In the genomic region with DNA sequence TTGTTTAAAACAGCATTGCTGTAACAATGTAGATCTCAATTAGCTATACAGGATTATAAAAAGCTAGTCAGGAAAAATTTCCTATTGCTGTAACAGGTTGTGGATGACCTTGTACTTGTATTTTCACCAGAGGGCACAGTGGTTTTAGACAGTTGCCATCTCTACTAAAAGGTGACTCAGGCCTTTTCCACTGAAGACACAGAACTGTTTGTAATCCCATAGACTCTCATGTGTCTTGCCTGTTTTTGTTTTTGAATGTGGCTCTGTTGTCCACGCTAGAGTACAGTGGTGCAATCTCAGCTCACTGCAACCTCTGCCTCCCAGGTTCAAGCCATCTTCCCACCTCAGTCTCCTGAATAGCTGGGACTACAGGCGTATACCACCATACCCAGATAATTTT, we compare ENCODE assay signal across 12 cellular contexts. TPM values are rescaled to one million over a fixed set of nuclear protein-coding genes. Genes with fewer than 3 reads are reported as not detected.
"Had no signal": no experiment of that assay in that cellular context is flagged by ENCODE, and none has a peak within 500 bp of the region (broad histone marks: within the 10 kb centered on the region; RNA-seq: fewer than 3 reads in every experiment).

No MANE protein-coding gene starts in this region.

- DNase-seq: activated CD4-positive, alpha-beta T cell treated with anti-CD3 and anti-CD28 coated beads, Interleukin-2, amount 50 U/mL, for 48 hours; activated naive CD4-positive, alpha-beta T cell treated with anti-CD3 and anti-CD28 coated beads, Interleukin-2, amount 10 ng/mL, durations not matched to agents 7 days and 5 days; activated T-cell treated with anti-CD3 and anti-CD28 coated beads, Interleukin-2, amount 50 U/mL, for 1 hour; colonic mucosa; esophagus squamous epithelium; foreskin fibroblast; kidney glomerular epithelial cell; sigmoid colon; stimulated activated CD4-positive, alpha-beta T cell treated with anti-CD3 and anti-CD28 coated beads, Interleukin-12 subunit alpha, Interleukin-12 subunit beta, amount 100 ng/mL, for 4 hours; stimulated activated CD4-positive, alpha-beta T cell treated with anti-CD3 and anti-CD28 coated beads, Interleukin-2, amount 100 ng/mL, for 24 hours; thyroid gland; WERI-Rb-1 had no signal

- H3K9me3 ChIP-seq: colonic mucosa, esophagus squamous epithelium, sigmoid colon, thyroid gland had no signal

- H3K4me3 ChIP-seq: colonic mucosa, esophagus squamous epithelium, sigmoid colon, thyroid gland had no signal

- H3K27ac ChIP-seq: colonic mucosa, esophagus squamous epithelium, sigmoid colon, thyroid gland, WERI-Rb-1 had no signal

- H3K27me3 ChIP-seq: colonic mucosa, esophagus squamous epithelium, sigmoid colon, thyroid gland had no signal

RNA-seq across cellular contexts. Expression of gene AUNIP, which starts 33.7 kb away (rescaled TPM):
- total RNA-seq: sigmoid colon, thyroid gland had no signal
